In the genomic region with DNA sequence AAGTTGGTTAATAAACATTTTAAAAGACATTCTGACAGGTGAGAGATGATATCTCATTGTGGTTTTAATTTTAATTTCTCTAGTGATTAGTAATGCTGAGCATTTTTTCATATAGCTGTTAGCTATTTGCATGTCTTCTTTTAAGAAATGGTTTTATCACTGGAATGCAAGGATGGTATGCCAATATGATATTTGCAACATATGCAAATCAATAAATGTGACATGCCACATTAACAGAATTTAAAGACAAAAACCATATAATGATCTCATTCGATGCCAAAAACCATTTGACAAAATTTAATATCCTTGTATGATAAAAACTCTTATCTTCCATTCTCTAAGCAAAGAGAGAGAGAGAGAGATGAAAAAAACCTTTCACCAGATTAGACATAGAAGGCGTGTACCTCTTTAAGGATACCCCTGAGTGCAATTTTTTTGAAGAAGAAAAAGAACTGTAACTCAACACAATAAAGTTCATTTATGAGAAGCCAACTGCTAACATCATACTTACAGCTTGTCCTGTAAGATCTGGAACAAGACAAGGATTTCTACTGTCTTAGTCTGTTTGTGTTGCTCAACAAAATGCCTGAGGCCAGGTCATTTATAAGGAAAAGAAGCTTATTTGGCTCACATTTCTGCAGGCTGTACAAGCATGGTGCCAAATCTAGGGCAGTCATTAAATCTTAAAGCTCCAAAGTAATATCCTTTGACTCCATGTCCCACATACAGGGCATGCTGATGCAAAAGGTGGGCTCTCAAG, we compare ENCODE assay signal across 15 cellular contexts. TPM values are rescaled to one million over a fixed set of nuclear protein-coding genes. Genes with fewer than 3 reads are reported as not detected.
DNase-seq lines count a peak whose midpoint lies in the region; ATAC-seq lines count a peak whose summit lies in the region.
"Had no signal": no experiment of that assay in that cellular context is flagged by ENCODE, and none has a peak within 500 bp of the region (broad histone marks: within the 10 kb centered on the region; RNA-seq: fewer than 3 reads in every experiment).

No MANE protein-coding gene starts in this region.

- in situ Hi-C loops in GM23248 (cut with MboI) (no loop called here), SK-MEL-5 (cut with HindIII; ENCODE audit: low pct_unique_long_range_greater_than_20kb, low sequenced_read_pairs) (no loop called here)

- no peaks in the 10 kb centered on the region for H3K79me2 ChIP-seq in GM23248 (ENCODE audit: insufficient read depth)

- no peak overlapping the region for H2AFZ ChIP-seq in GM23248

- 0 out of 2 replicates have a peak, but pooled peaks cover 6% of the 10 kb centered on the region for H3K27me3 ChIP-seq in GM23248 (replicated peaks; ENCODE audit: insufficient read depth)

- no peak overlapping the region for H3K4me2 ChIP-seq in GM23248 (ENCODE audit: unreplicated experiment)

- ATAC-seq in HG02973 (IDR thresholded peaks at IDR 0.05; ENCODE audit: unreplicated experiment): no peak
- ATAC-seq in HG03457 (IDR thresholded peaks at IDR 0.05; ENCODE audit: unreplicated experiment): no peak
- no peak for ATAC-seq in left cardiac atrium

- no peak overlapping the region for H3K4me3 ChIP-seq in GM23248

- no peak overlapping the region for H3K9ac ChIP-seq in GM23248

- no peaks in the 10 kb centered on the region for H3K9me2 ChIP-seq in GM23248 (ENCODE audit: insufficient read depth)

- no peaks in the 10 kb centered on the region for H4K20me1 ChIP-seq in GM23248 (ENCODE audit: insufficient read depth)

- no peaks in the 10 kb centered on the region for H3K9me3 ChIP-seq in GM23248 (ENCODE audit: low read depth)

- H3F3A ChIP-seq in GM23248 (ENCODE audit: insufficient read depth): no peaks in the 10 kb centered on the region

- intact Hi-C loops in left cardiac atrium (cut with DNase I): no loop called here

- no peaks in the 10 kb centered on the region for H3K36me3 ChIP-seq in GM23248 (ENCODE audit: low read depth)

- no peaks in the 10 kb centered on the region for H3K4me1 ChIP-seq in GM23248 (ENCODE audit: insufficient read depth)

- 9% methylated on average over 2 of the region's 2 CpGs for WGBS in GM23248 (ENCODE audit: low coverage in 1 of 2, low lambda C conversion rate in 2 of 2, missing lambda C conversion rate in 2 of 2), 2 experiments

- H3K27ac ChIP-seq in GM23248: no peak overlapping the region

- DNase-seq in COLO829 (ENCODE audit: low spot score) (peak; percentile 13), GM23248 (peak; percentile 5), SK-MEL-5 (ENCODE audit: low read depth, low spot score) (peak; percentile 51), foreskin melanocyte (peak; percentile 74), NCI-H187 treated with DMSO at 0.1 percent for 48 hours (lab: John Stamatoyannopoulos, UW) (no peak), left cardiac atrium (no peak)
- DNase-seq: C1 segment of cervical spinal cord; CD4-positive, alpha-beta memory T cell; DMS 273 treated with DMSO at 0.1 percent for 48 hours; DND-41; H7; HCEC 1CT had no signal

RNA-seq across cellular contexts. Expression of gene ZMYND11, which starts 39.7 kb away (rescaled TPM):
- total RNA-seq in GM23248 (2014; rRNA removed; shearing (Covaris generic)): 63.4 and 66.0 TPM in 2 replicates
- 47.1 and 47.9 TPM in 2 replicates for polyA plus RNA-seq in GM23248 (2016; fragmentation: Nextera tagmentation; extraction: Ambion mirVana)
- 36.9 and 38.2 TPM in 2 replicates for total RNA-seq in SK-MEL-5 (2014; rRNA removed; shearing (Covaris generic))
- polyA plus RNA-seq in SK-MEL-5 (2015; cell fraction: cytosol; rRNA removed): 24.4 and 31.4 TPM in 2 replicates
- polyA plus RNA-seq in SK-MEL-5 (2015; cell fraction: nucleus; rRNA removed): 26.2 and 41.5 TPM in 2 replicates
- total RNA-seq in left cardiac atrium: 10 to 100 TPM; 59.1 to 72.6 TPM

RNA-seq across cellular contexts. Expression of gene TUBB8, which starts 46.4 kb away (rescaled TPM):
- not detected in 2 replicates for total RNA-seq in GM23248 (2014; rRNA removed; shearing (Covaris generic))
- not detected in 2 replicates for polyA plus RNA-seq in GM23248 (2016; fragmentation: Nextera tagmentation; extraction: Ambion mirVana)
- total RNA-seq in SK-MEL-5 (2014; rRNA removed; shearing (Covaris generic)): not detected in 2 replicates
- not detected in 2 replicates for polyA plus RNA-seq in SK-MEL-5 (2015; cell fraction: cytosol; rRNA removed)
- polyA plus RNA-seq in SK-MEL-5 (2015; cell fraction: nucleus; rRNA removed): 1.9 TPM in 1 of 2 replicates, not detected in the other
- total RNA-seq in left cardiac atrium: not detected
- total RNA-seq: A172; CD4-positive, alpha-beta memory T cell had no signal
- polyA plus RNA-seq: CD4-positive, alpha-beta memory T cell had no signal

Comparison
In these comparisons a context has a peak if more than half of its experiments do, and no peak if none do; other contexts are left out.
1. DNase-seq: peak in COLO829 (single experiment), GM23248 (single experiment), SK-MEL-5 (single experiment) and foreskin melanocyte (single experiment); none in NCI-H187 treated with DMSO at 0.1 percent for 48 hours (single experiment) and left cardiac atrium (single experiment).